ENCODE assay signal across 9 cellular contexts in genomic region chr2:53987336-53987921, GRCh38. TPM values are rescaled to one million over a fixed set of nuclear protein-coding genes. Genes with fewer than 3 reads are reported as not detected.
DNase-seq lines count a peak whose midpoint lies in the region; ATAC-seq and TF ChIP-seq lines count a peak whose summit lies in the region.
"Had no signal": no experiment of that assay in that cellular context is flagged by ENCODE, and none has a peak within 500 bp of the region (broad histone marks: within the 10 kb centered on the region; RNA-seq: fewer than 3 reads in every experiment).

No MANE protein-coding gene starts in this region.

- peaks cover 0 to 6% (median 0%) of the 10 kb centered on the region in 3 donors for H3K36me3 ChIP-seq in Peyer's patch

- H3K4me1 Mint-ChIP-seq in immature natural killer cell, result peaks cover 28 to 47% of the 10 kb centered on the region in 2 donors

- TF ChIP-seq CTCF in Peyer's patch (IDR thresholded peaks at IDR 0.05) (no peak), GM10248 (IDR thresholded peaks at IDR 0.05; ENCODE audit: control extremely low read depth, extremely low read depth, low read depth, missing control alignments) (no peak)

- H3K36me3 Mint-ChIP-seq in immature natural killer cell, result peaks cover 0 to 21% (median 12%) of the 10 kb centered on the region in 3 donors

- no peak overlapping the region for H3K4me3 Mint-ChIP-seq in immature natural killer cell

- H3K27me3 ChIP-seq in Peyer's patch, result no peaks in the 10 kb centered on the region

- no peaks in the 10 kb centered on the region for H3K9me3 Mint-ChIP-seq in immature natural killer cell

- H3K4me3 ChIP-seq in Peyer's patch, result no peak overlapping the region

- peaks cover 0 to 5% (median 0%) of the 10 kb centered on the region in 3 donors for H3K27me3 Mint-ChIP-seq in immature natural killer cell (ENCODE audit: low read depth in 3 of 3)

- H3K9me3 ChIP-seq in Peyer's patch, result no peaks in the 10 kb centered on the region

- no peak for TF ChIP-seq POLR2A in Peyer's patch (IDR thresholded peaks at IDR 0.05)

- CTCF ChIA-PET in GM10248 (lab: Yijun Ruan, JAX), result no interaction called here

- H3K27ac ChIP-seq in Peyer's patch, result no peak overlapping the region

- peak; percentile 53 for ATAC-seq in HG03045 (IDR thresholded peaks at IDR 0.05; ENCODE audit: unreplicated experiment)
- ATAC-seq: HCT116 had no signal

- H3K27ac Mint-ChIP-seq in immature natural killer cell, result peak overlapping the region; percentile 73 to 92 (median 78)

- H3K4me1 ChIP-seq in Peyer's patch, result peaks cover 0 to 6% (median 0%) of the 10 kb centered on the region in 4 donors

- POLR2A ChIA-PET in GM10248 (lab: Yijun Ruan, JAX), result no interaction called here

- DNase-seq in ELR (ENCODE audit: low read depth), result peak; percentile 13
- peak; percentile 33 for DNase-seq in OCI-M1 (lab: John Stamatoyannopoulos, UW)
- no peak for DNase-seq in immature natural killer cell
- DNase-seq in SW 1271 (lab: John Stamatoyannopoulos, UW), result no peak
- no peak for DNase-seq in GM19238 (ENCODE audit: insufficient read length, low spot score)
- no peak for DNase-seq in Peyer's patch
- DNase-seq in GM10248 (ENCODE audit: extremely low spot score), result no peak

RNA-seq across cellular contexts. Expression of gene PSME4, which starts 16.6 kb away (rescaled TPM):
- 1 to 10 TPM; 1.8 to 8.8 (median 4.2) TPM for polyA plus RNA-seq in immature natural killer cell
- total RNA-seq in Peyer's patch, result 10 to 100 TPM; 23.8 to 51.2 (median 34.2) TPM

Comparison
In these comparisons a context has a peak if more than half of its experiments do, and no peak if none do; other contexts are left out.
1. DNase-seq: peak in ELR (single experiment) and OCI-M1 (single experiment); none in immature natural killer cell (0 of 3), SW 1271 (0 of 2), GM19238 (single experiment), Peyer's patch (0 of 3) and GM10248 (single experiment).